In the genomic region with DNA sequence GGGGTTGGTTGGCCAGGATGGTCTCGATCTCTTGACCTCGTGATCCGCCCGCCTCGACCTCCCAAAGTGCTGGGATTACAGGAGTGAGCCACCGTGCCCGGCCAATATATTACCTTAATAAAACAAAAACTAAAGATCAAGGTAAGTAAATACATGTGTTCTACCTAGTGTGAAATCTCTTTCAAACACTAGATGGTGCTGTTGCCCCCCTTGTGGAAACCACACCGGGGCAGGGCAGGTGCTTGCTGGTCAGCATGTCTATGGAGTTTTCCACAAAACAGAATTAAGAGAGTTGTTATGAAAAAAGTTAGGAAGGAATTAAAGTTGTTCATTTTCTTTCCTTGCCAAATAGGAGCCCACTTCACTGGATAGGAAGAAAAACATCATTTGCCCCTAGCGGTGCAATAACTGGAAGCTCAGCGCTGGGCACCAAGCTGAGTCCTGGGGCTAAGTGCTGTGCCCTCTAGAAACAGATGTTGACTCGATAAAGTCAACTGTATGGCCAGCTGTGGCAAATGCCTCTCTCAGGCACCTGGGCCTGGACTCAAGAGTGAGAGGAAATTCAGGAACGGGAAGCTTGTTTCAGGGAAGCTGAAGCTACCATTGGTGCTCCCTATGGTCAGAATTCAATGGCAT, we compare ENCODE assay signal across 9 cellular contexts. TPM values are rescaled to one million over a fixed set of nuclear protein-coding genes. Genes with fewer than 3 reads are reported as not detected.
A peak's percentile ranks its signal among the peaks of the same experiment; 100 is the strongest.
DNase-seq lines count a peak whose midpoint lies in the region; ATAC-seq and TF ChIP-seq lines count a peak whose summit lies in the region.
"Had no signal": no experiment of that assay in that cellular context is flagged by ENCODE, and none has a peak within 500 bp of the region (broad histone marks: within the 10 kb centered on the region; RNA-seq: fewer than 3 reads in every experiment).

No MANE protein-coding gene starts in this region.

- WGBS in lung, 2 donors: 29% methylated on average over 12 of the region's 12 CpGs

- no peak overlapping the region for H3K4me3 ChIP-seq in lung

- TF ChIP-seq CTCF in WTC11 (IDR thresholded peaks at IDR 0.05) (peak; percentile 78), lung (IDR thresholded peaks at IDR 0.05; ENCODE audit: control extremely low read depth, extremely low read depth) (peak; percentile 83)

- peaks cover 32% of the 10 kb centered on the region for H3K4me1 Mint-ChIP-seq in WTC11
- H3K4me1 Mint-ChIP-seq in stimulated activated naive CD8-positive, alpha-beta T cell treated with anti-CD3 and anti-CD28 coated beads, Interleukin-15, amount 100 ng/mL, for 72 hours: no peaks in the 10 kb centered on the region

- ATAC-seq in GM18517 (IDR thresholded peaks at IDR 0.05; ENCODE audit: unreplicated experiment) (peak; percentile 85), HG02943 (IDR thresholded peaks at IDR 0.05; ENCODE audit: low read depth, unreplicated experiment) (peak; percentile 84), WTC11 (peak; percentile 62), lung (ENCODE audit: insufficient read depth, low FRiP score) (peak; percentile 77)
- ATAC-seq in stimulated activated naive CD8-positive, alpha-beta T cell treated with anti-CD3 and anti-CD28 coated beads, Interleukin-15, amount 100 ng/mL, for 72 hours: peak; percentile 76

- CTCF ChIA-PET in WTC11 (lab: Charles Lee): interaction anchor here (0.6 to 10.8 kb wide), 24 partner anchors 9 to 335 kb away, joined by 3 to 245 read pairs (median 4); a partner anchor contains a TSS

- no peaks in the 10 kb centered on the region for H3K36me3 ChIP-seq in lung (ENCODE audit: control insufficient read depth in 2 of 2, insufficient read depth in 2 of 2, low read length in 2 of 2)

- no peaks in the 10 kb centered on the region for H3K9me3 ChIP-seq in lung (ENCODE audit: control insufficient read depth in 2 of 2, insufficient read depth in 1 of 2, low read length in 1 of 2)

- DNase-seq in Ammon's horn (ENCODE audit: low spot score) (peak; percentile 84), NCI-H2029 treated with DMSO at 0.1 percent for 48 hours (lab: John Stamatoyannopoulos, UW) (peak; percentile 61), WTC11 (ENCODE audit: low spot score) (peak; percentile 67), dermis blood vessel endothelial cell (peak; percentile 87), lung (ENCODE audit: low spot score) (peak; percentile 75)
- DNase-seq in stimulated activated naive CD8-positive, alpha-beta T cell treated with anti-CD3 and anti-CD28 coated beads, Interleukin-15, amount 100 ng/mL, for 72 hours: peak; percentile 62 to 70

- H3K36me3 Mint-ChIP-seq in WTC11: no peaks in the 10 kb centered on the region
- H3K36me3 Mint-ChIP-seq: IgD-negative memory B cell had no signal

- POLR2A ChIA-PET in WTC11 (lab: Charles Lee): interaction anchor here (0.7 kb wide), 1 partner anchor 75 kb away, joined by 4 read pairs; no protein-coding TSS in a partner anchor

- no peaks in the 10 kb centered on the region for H3K9me3 Mint-ChIP-seq in WTC11
- no peaks in the 10 kb centered on the region for H3K9me3 Mint-ChIP-seq in stimulated activated naive CD8-positive, alpha-beta T cell treated with anti-CD3 and anti-CD28 coated beads, Interleukin-15, amount 100 ng/mL, for 72 hours
- H3K9me3 Mint-ChIP-seq: IgD-negative memory B cell had no signal

- H3K27ac ChIP-seq in lung (ENCODE audit: low read depth in 1 of 2, low read length in 1 of 2): no peak overlapping the region

- no peaks in the 10 kb centered on the region for H3K4me1 ChIP-seq in lung (ENCODE audit: control insufficient read depth in 2 of 2, insufficient read depth in 2 of 2, low read length in 2 of 2)

- H3K27me3 Mint-ChIP-seq in WTC11 (ENCODE audit: low read depth): peaks cover 75% of the 10 kb centered on the region
- peaks cover 96% of the 10 kb centered on the region for H3K27me3 Mint-ChIP-seq in stimulated activated naive CD8-positive, alpha-beta T cell treated with anti-CD3 and anti-CD28 coated beads, Interleukin-15, amount 100 ng/mL, for 72 hours

- H3K27me3 ChIP-seq in lung (ENCODE audit: control insufficient read depth, insufficient read depth): no peaks in the 10 kb centered on the region

- H3K27ac Mint-ChIP-seq in WTC11: no peak overlapping the region
- no peak overlapping the region for H3K27ac Mint-ChIP-seq in stimulated activated naive CD8-positive, alpha-beta T cell treated with anti-CD3 and anti-CD28 coated beads, Interleukin-15, amount 100 ng/mL, for 72 hours

- H3K4me3 Mint-ChIP-seq in WTC11: no peak overlapping the region
- H3K4me3 Mint-ChIP-seq in stimulated activated naive CD8-positive, alpha-beta T cell treated with anti-CD3 and anti-CD28 coated beads, Interleukin-15, amount 100 ng/mL, for 72 hours: no peak overlapping the region

TF ChIP-seq in WTC11, 78 proteins besides CTCF, POLR2A, EP300 and RAD21 (continues in another document):
- TF ChIP-seq, protein P1, sequence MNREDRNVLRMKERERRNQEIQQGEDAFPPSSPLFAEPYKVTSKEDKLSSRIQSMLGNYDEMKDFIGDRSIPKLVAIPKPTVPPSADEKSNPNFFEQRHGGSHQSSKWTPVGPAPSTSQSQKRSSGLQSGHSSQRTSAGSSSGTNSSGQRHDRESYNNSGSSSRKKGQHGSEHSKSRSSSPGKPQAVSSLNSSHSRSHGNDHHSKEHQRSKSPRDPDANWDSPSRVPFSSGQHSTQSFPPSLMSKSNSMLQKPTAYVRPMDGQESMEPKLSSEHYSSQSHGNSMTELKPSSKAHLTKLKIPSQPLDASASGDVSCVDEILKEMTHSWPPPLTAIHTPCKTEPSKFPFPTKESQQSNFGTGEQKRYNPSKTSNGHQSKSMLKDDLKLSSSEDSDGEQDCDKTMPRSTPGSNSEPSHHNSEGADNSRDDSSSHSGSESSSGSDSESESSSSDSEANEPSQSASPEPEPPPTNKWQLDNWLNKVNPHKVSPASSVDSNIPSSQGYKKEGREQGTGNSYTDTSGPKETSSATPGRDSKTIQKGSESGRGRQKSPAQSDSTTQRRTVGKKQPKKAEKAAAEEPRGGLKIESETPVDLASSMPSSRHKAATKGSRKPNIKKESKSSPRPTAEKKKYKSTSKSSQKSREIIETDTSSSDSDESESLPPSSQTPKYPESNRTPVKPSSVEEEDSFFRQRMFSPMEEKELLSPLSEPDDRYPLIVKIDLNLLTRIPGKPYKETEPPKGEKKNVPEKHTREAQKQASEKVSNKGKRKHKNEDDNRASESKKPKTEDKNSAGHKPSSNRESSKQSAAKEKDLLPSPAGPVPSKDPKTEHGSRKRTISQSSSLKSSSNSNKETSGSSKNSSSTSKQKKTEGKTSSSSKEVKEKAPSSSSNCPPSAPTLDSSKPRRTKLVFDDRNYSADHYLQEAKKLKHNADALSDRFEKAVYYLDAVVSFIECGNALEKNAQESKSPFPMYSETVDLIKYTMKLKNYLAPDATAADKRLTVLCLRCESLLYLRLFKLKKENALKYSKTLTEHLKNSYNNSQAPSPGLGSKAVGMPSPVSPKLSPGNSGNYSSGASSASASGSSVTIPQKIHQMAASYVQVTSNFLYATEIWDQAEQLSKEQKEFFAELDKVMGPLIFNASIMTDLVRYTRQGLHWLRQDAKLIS (CRISPR knock-in tag; IDR thresholded peaks at IDR 0.05; ENCODE audit: borderline replicate concordance): no peak
- TF ChIP-seq, protein P2, sequence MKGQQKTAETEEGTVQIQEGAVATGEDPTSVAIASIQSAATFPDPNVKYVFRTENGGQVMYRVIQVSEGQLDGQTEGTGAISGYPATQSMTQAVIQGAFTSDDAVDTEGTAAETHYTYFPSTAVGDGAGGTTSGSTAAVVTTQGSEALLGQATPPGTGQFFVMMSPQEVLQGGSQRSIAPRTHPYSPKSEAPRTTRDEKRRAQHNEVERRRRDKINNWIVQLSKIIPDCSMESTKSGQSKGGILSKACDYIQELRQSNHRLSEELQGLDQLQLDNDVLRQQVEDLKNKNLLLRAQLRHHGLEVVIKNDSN (CRISPR knock-in tag; IDR thresholded peaks at IDR 0.05): no peak
- TF ChIP-seq RORB (CRISPR knock-in tag; IDR thresholded peaks at IDR 0.05): no peak
- TF ChIP-seq HMGA2 (CRISPR knock-in tag; IDR thresholded peaks at IDR 0.05): no peak
- TF ChIP-seq, protein P3, sequence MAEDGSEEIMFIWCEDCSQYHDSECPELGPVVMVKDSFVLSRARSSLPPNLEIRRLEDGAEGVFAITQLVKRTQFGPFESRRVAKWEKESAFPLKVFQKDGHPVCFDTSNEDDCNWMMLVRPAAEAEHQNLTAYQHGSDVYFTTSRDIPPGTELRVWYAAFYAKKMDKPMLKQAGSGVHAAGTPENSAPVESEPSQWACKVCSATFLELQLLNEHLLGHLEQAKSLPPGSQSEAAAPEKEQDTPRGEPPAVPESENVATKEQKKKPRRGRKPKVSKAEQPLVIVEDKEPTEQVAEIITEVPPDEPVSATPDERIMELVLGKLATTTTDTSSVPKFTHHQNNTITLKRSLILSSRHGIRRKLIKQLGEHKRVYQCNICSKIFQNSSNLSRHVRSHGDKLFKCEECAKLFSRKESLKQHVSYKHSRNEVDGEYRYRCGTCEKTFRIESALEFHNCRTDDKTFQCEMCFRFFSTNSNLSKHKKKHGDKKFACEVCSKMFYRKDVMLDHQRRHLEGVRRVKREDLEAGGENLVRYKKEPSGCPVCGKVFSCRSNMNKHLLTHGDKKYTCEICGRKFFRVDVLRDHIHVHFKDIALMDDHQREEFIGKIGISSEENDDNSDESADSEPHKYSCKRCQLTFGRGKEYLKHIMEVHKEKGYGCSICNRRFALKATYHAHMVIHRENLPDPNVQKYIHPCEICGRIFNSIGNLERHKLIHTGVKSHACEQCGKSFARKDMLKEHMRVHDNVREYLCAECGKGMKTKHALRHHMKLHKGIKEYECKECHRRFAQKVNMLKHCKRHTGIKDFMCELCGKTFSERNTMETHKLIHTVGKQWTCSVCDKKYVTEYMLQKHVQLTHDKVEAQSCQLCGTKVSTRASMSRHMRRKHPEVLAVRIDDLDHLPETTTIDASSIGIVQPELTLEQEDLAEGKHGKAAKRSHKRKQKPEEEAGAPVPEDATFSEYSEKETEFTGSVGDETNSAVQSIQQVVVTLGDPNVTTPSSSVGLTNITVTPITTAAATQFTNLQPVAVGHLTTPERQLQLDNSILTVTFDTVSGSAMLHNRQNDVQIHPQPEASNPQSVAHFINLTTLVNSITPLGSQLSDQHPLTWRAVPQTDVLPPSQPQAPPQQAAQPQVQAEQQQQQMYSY (CRISPR knock-in tag; IDR thresholded peaks at IDR 0.05): no peak

RNA-seq across cellular contexts. Expression of a gene that starts 6.3 kb away (rescaled TPM):
- total RNA-seq in WTC11 (2021) (0.09 to 0.23 TPM (median 0.22 TPM) in 3 replicates), dermis blood vessel endothelial cell (0.14 TPM in 1 of 2 replicates, not detected in the other), lung (1 to 10 TPM; 3.3 to 5.0 TPM)
- polyA plus RNA-seq in lung: 1 to 10 TPM; 2.0 to 2.2 TPM
- polyA plus RNA-seq: IgD-negative memory B cell had no signal

RNA-seq across cellular contexts. Expression of a gene that starts 17.7 kb away (rescaled TPM):
- 0.07 to 0.24 TPM (median 0.16 TPM) in 3 replicates for total RNA-seq in WTC11 (2021)
- total RNA-seq in dermis blood vessel endothelial cell: 0.23 and 0.34 TPM in 2 replicates
- total RNA-seq in lung: under 1 TPM; 0.12 to 0.31 TPM
- polyA plus RNA-seq in lung: under 1 TPM; 0.01 to 0.16 TPM

RNA-seq across cellular contexts. Expression of a gene that starts 57.9 kb away (rescaled TPM):
- total RNA-seq in WTC11 (2021) (0.07 TPM in 1 of 3 replicates, not detected in the others), dermis blood vessel endothelial cell (not detected in 2 replicates), lung (1 to 10 TPM in 1 of 2 donors, under 1 TPM in 1; 0.61 to 1.8 TPM)
- polyA plus RNA-seq in lung: 1 to 10 TPM in 1 of 2 donors, under 1 TPM in 1; 0.16 to 1.4 TPM
- polyA plus RNA-seq: IgD-negative memory B cell had no signal
